Comparison of ENCODE assay signal across 32 cellular contexts in genomic region chr1:70431874-70432273, GRCh38.
"Had no signal": no experiment of that assay in that cellular context is flagged by ENCODE, and none has a peak within 500 bp of the region (broad histone marks: within the 10 kb centered on the region; RNA-seq: fewer than 3 reads in every experiment).

No MANE protein-coding gene starts in this region.

- H3K27ac ChIP-seq: ascending aorta, brain microvascular endothelial cell, breast epithelium, WERI-Rb-1 had no signal

- H3K27me3 ChIP-seq: ascending aorta, brain microvascular endothelial cell, breast epithelium had no signal

- ATAC-seq: activated CD4-positive, alpha-beta T cell treated with anti-CD3 and anti-CD28 coated beads for 36 hours; activated CD4-positive, CD25-positive, alpha-beta regulatory T cell treated with anti-CD3 and anti-CD28 coated beads, Interleukin-2, amount 50 U/mL, for 24 hours; activated CD8-positive, alpha-beta memory T cell treated with anti-CD3 and anti-CD28 coated beads, Interleukin-2, amount 10 ng/mL, durations not matched to agents 7 days and 5 days; activated CD8-positive, alpha-beta T cell treated with anti-CD3 and anti-CD28 coated beads, Interleukin-2, amount 10 ng/mL, durations not matched to agents 7 days and 5 days; activated naive CD8-positive, alpha-beta T cell treated with anti-CD3 and anti-CD28 coated beads, Interleukin-2, amount 50 U/mL, for 24 hours; WTC11 had no signal

- FAIRE-seq: TTC549 had no signal

- DNase-seq: activated CD4-positive, alpha-beta memory T cell treated with anti-CD3 and anti-CD28 coated beads, Interleukin-2, amount 10 ng/mL, durations not matched to agents 7 days and 5 days; activated CD4-positive, alpha-beta T cell treated with anti-CD3 and anti-CD28 coated beads for 1 hour; activated CD4-positive, alpha-beta T cell treated with anti-CD3 and anti-CD28 coated beads for 36 hours; activated CD4-positive, alpha-beta T cell treated with anti-CD3 and anti-CD28 coated beads for 48 hours; activated CD4-positive, alpha-beta T cell treated with anti-CD3 and anti-CD28 coated beads, Interleukin-2, amount 10 ng/mL, durations not matched to agents 7 days and 5 days; activated CD4-positive, alpha-beta T cell treated with anti-CD3 and anti-CD28 coated beads, Interleukin-2, amount 50 U/mL, for 48 hours; activated CD4-positive, CD25-positive, alpha-beta regulatory T cell; activated CD8-positive, alpha-beta memory T cell treated with anti-CD3 and anti-CD28 coated beads for 24 hours; activated CD8-positive, alpha-beta memory T cell treated with anti-CD3 and anti-CD28 coated beads, Interleukin-2, amount 10 ng/mL, durations not matched to agents 7 days and 5 days; activated CD8-positive, alpha-beta memory T cell treated with anti-CD3 and anti-CD28 coated beads, Interleukin-2, amount 50 U/mL, for 48 hours; activated CD8-positive, alpha-beta T cell treated with anti-CD3 and anti-CD28 coated beads, Interleukin-2, amount 10 ng/mL, durations not matched to agents 7 days and 5 days; activated effector memory CD4-positive, alpha-beta T cell treated with Interleukin-2 at 50 U/mL for 16 hours; activated gamma-delta T cell; activated naive CD4-positive, alpha-beta T cell treated with anti-CD3 and anti-CD28 coated beads, Interleukin-2, amount 10 ng/mL, durations not matched to agents 7 days and 5 days; activated naive CD4-positive, alpha-beta T cell treated with Interleukin-2 at 50 U/mL for 16 hours; activated naive CD8-positive, alpha-beta T cell treated with anti-CD3 and anti-CD28 coated beads, Interleukin-2, amount 10 ng/mL, durations not matched to agents 7 days and 5 days; activated naive CD8-positive, alpha-beta T cell treated with anti-CD3 and anti-CD28 coated beads, Interleukin-2, amount 50 U/mL, for 24 hours; activated T-cell treated with anti-CD3 and anti-CD28 coated beads, Interleukin-2, amount 50 U/mL, for 24 hours; activated T-cell treated with anti-CD3 and anti-CD28 coated beads, Interleukin-2, amount 50 U/mL, for 48 hours; amygdala; anterior cingulate cortex; brain microvascular endothelial cell; central memory CD4-positive, alpha-beta T cell; T-helper 1 cell; T-helper 2 cell; T-helper 9 cell; WERI-Rb-1 had no signal

- H3K36me3 ChIP-seq: brain microvascular endothelial cell had no signal

- H3K4me1 ChIP-seq: ascending aorta, breast epithelium had no signal

- H3K9me3 ChIP-seq: ascending aorta, breast epithelium had no signal

- H3K4me3 ChIP-seq: ascending aorta, breast epithelium had no signal
